Comparison of ENCODE assay signal across 9 cellular contexts in genomic region chr4:24582235-24582863, GRCh38. TPM values are rescaled to one million over a fixed set of nuclear protein-coding genes. Genes with fewer than 3 reads are reported as not detected.
DNase-seq lines count a peak whose midpoint lies in the region; ATAC-seq and TF ChIP-seq lines count a peak whose summit lies in the region.
"Had no signal": no experiment of that assay in that cellular context is flagged by ENCODE, and none has a peak within 500 bp of the region (broad histone marks: within the 10 kb centered on the region; RNA-seq: fewer than 3 reads in every experiment).

No MANE protein-coding gene starts in this region.

- H3K36me3 Mint-ChIP-seq in activated CD8-positive, alpha-beta memory T cell treated with anti-CD3 and anti-CD28 coated beads, Interleukin-2, amount 10 ng/mL, durations not matched to agents 7 days and 5 days: peaks cover 47% of the 10 kb centered on the region
- H3K36me3 Mint-ChIP-seq in activated naive CD8-positive, alpha-beta T cell treated with anti-CD3 and anti-CD28 coated beads, Interleukin-2, amount 10 ng/mL, durations not matched to agents 7 days and 5 days: peaks cover 24% of the 10 kb centered on the region

- CTCF ChIA-PET in activated CD8-positive, alpha-beta memory T cell treated with anti-CD3 and anti-CD28 coated beads, Interleukin-2, amount 10 ng/mL, durations not matched to agents 7 days and 5 days (lab: Charles Lee): interaction anchor here (0.7 to 1.9 kb wide), 3 partner anchors 14 to 109 kb away, joined by 3 to 7 read pairs (median 3); no protein-coding TSS in a partner anchor
- CTCF ChIA-PET in GM10248 (lab: Yijun Ruan, JAX): no interaction called here

- H3K4me1 Mint-ChIP-seq in activated CD8-positive, alpha-beta memory T cell treated with anti-CD3 and anti-CD28 coated beads, Interleukin-2, amount 10 ng/mL, durations not matched to agents 7 days and 5 days: peaks cover 57% of the 10 kb centered on the region
- H3K4me1 Mint-ChIP-seq in activated naive CD8-positive, alpha-beta T cell treated with anti-CD3 and anti-CD28 coated beads, Interleukin-2, amount 10 ng/mL, durations not matched to agents 7 days and 5 days: peaks cover 42% of the 10 kb centered on the region

- no peaks in the 10 kb centered on the region for H3K9me3 ChIP-seq in iPS-20b (ENCODE audit: insufficient read depth, low read depth, low read length)
- H3K9me3 ChIP-seq in tibial nerve: no peaks in the 10 kb centered on the region

- WGBS in tibial nerve, 2 donors: 12 to 14% methylated on average over 6 of the region's 6 CpGs

- no peak for TF ChIP-seq CTCF in tibial nerve (IDR thresholded peaks at IDR 0.05)
- TF ChIP-seq CTCF in GM10248 (IDR thresholded peaks at IDR 0.05; ENCODE audit: control extremely low read depth, extremely low read depth, low read depth, missing control alignments): no peak

- H3K36me3 ChIP-seq in iPS-20b (ENCODE audit: insufficient read depth, low read depth, low read length) (peaks cover 52% of the 10 kb centered on the region), tibial nerve (peaks cover 0 to 4% (median 0%) of the 10 kb centered on the region in 3 donors)

- ATAC-seq in activated CD8-positive, alpha-beta memory T cell treated with anti-CD3 and anti-CD28 coated beads, Interleukin-2, amount 10 ng/mL, durations not matched to agents 7 days and 5 days: no peak
- no peak for ATAC-seq in activated naive CD8-positive, alpha-beta T cell treated with anti-CD3 and anti-CD28 coated beads, Interleukin-2, amount 10 ng/mL, durations not matched to agents 7 days and 5 days (ENCODE audit: low read depth)

- no peaks in the 10 kb centered on the region for H3K27me3 Mint-ChIP-seq in activated CD8-positive, alpha-beta memory T cell treated with anti-CD3 and anti-CD28 coated beads, Interleukin-2, amount 10 ng/mL, durations not matched to agents 7 days and 5 days
- no peaks in the 10 kb centered on the region for H3K27me3 Mint-ChIP-seq in activated naive CD8-positive, alpha-beta T cell treated with anti-CD3 and anti-CD28 coated beads, Interleukin-2, amount 10 ng/mL, durations not matched to agents 7 days and 5 days

- TF ChIP-seq EP300 in tibial nerve (IDR thresholded peaks at IDR 0.05): no peak

- peak overlapping the region; percentile 96 for H3K4me3 Mint-ChIP-seq in activated CD8-positive, alpha-beta memory T cell treated with anti-CD3 and anti-CD28 coated beads, Interleukin-2, amount 10 ng/mL, durations not matched to agents 7 days and 5 days
- H3K4me3 Mint-ChIP-seq in activated naive CD8-positive, alpha-beta T cell treated with anti-CD3 and anti-CD28 coated beads, Interleukin-2, amount 10 ng/mL, durations not matched to agents 7 days and 5 days: peak overlapping the region; percentile 100

- H3K27ac ChIP-seq in iPS-20b (ENCODE audit: low read length) (no peak overlapping the region), tibial nerve (peak overlapping the region in 3 of 4 donors; percentile 7 to 100 (median 100))

- no peak for DNase-seq in activated CD8-positive, alpha-beta memory T cell treated with anti-CD3 and anti-CD28 coated beads, Interleukin-2, amount 10 ng/mL, durations not matched to agents 7 days and 5 days
- no peak for DNase-seq in activated CD8-positive, alpha-beta memory T cell treated with anti-CD3 and anti-CD28 coated beads, Interleukin-2, amount 50 U/mL, for 4 hours
- no peak for DNase-seq in activated naive CD8-positive, alpha-beta T cell treated with anti-CD3 and anti-CD28 coated beads, Interleukin-2, amount 10 ng/mL, durations not matched to agents 7 days and 5 days
- DNase-seq in tibial nerve (ENCODE audit: low spot score in 2 of 2) (no peak), H4 (ENCODE audit: low spot score) (no peak), NCI-H187 (lab: John Stamatoyannopoulos, UW) (no peak), GM10248 (ENCODE audit: extremely low spot score) (no peak)
- DNase-seq: NCI-H2227 treated with DMSO at 0.1 percent for 48 hours had no signal

- no peak for TF ChIP-seq POLR2A in tibial nerve (IDR thresholded peaks at IDR 0.05)

- peak overlapping the region; percentile 100; the same call in 1 of the 2 replicates for H3K9ac ChIP-seq in iPS-20b (ENCODE audit: low read depth, low read length)

- H3K4me1 ChIP-seq in iPS-20b (ENCODE audit: insufficient read depth, low read length) (peaks cover 12% of the 10 kb centered on the region), tibial nerve (peaks cover 0 to 63% (median 26%) of the 10 kb centered on the region in 4 donors)

- H3K27ac Mint-ChIP-seq in activated CD8-positive, alpha-beta memory T cell treated with anti-CD3 and anti-CD28 coated beads, Interleukin-2, amount 10 ng/mL, durations not matched to agents 7 days and 5 days: peak overlapping the region; percentile 96
- H3K27ac Mint-ChIP-seq in activated naive CD8-positive, alpha-beta T cell treated with anti-CD3 and anti-CD28 coated beads, Interleukin-2, amount 10 ng/mL, durations not matched to agents 7 days and 5 days: peak overlapping the region; percentile 63

- H3K4me3 ChIP-seq in iPS-20b (ENCODE audit: low read length) (peak overlapping the region; percentile 94), tibial nerve (peak overlapping the region; percentile 91 to 100 (median 99))

- no peaks in the 10 kb centered on the region for H3K9me3 Mint-ChIP-seq in activated CD8-positive, alpha-beta memory T cell treated with anti-CD3 and anti-CD28 coated beads, Interleukin-2, amount 10 ng/mL, durations not matched to agents 7 days and 5 days (ENCODE audit: low read depth)
- no peaks in the 10 kb centered on the region for H3K9me3 Mint-ChIP-seq in activated naive CD8-positive, alpha-beta T cell treated with anti-CD3 and anti-CD28 coated beads, Interleukin-2, amount 10 ng/mL, durations not matched to agents 7 days and 5 days

- POLR2A ChIA-PET in activated naive CD8-positive, alpha-beta T cell treated with anti-CD3 and anti-CD28 coated beads, Interleukin-2, amount 10 ng/mL, durations not matched to agents 7 days and 5 days (lab: Charles Lee): no interaction called here
- POLR2A ChIA-PET in GM10248 (lab: Yijun Ruan, JAX): no interaction called here

- H3K27me3 ChIP-seq in iPS-20b (ENCODE audit: insufficient read depth, low read length) (no peaks in the 10 kb centered on the region), tibial nerve (no peaks in the 10 kb centered on the region)

RNA-seq across cellular contexts. Expression of gene DHX15, which starts 2.0 kb away (rescaled TPM):
- total RNA-seq in activated CD8-positive, alpha-beta memory T cell treated with anti-CD3 and anti-CD28 coated beads, Interleukin-2, amount 10 ng/mL, durations not matched to agents 7 days and 5 days: 100 to 1,000 TPM; 180 to 196 TPM
- total RNA-seq in activated naive CD8-positive, alpha-beta T cell treated with anti-CD3 and anti-CD28 coated beads, Interleukin-2, amount 10 ng/mL, durations not matched to agents 7 days and 5 days: 100 to 1,000 TPM; 169 to 177 TPM
- 100 to 1,000 TPM; 127 to 167 (median 134) TPM for total RNA-seq in tibial nerve
- total RNA-seq in H4 (2014; rRNA removed; shearing (Covaris generic)): 181 and 224 TPM in 2 replicates
